ENCODE assay signal across 9 cellular contexts in genomic region chr16:75096730-75097129, GRCh38. TPM values are rescaled to one million over a fixed set of nuclear protein-coding genes. Genes with fewer than 3 reads are reported as not detected.
DNase-seq lines count a peak whose midpoint lies in the region; ATAC-seq and TF ChIP-seq lines count a peak whose summit lies in the region.
"Had no signal": no experiment of that assay in that cellular context is flagged by ENCODE, and none has a peak within 500 bp of the region (broad histone marks: within the 10 kb centered on the region; RNA-seq: fewer than 3 reads in every experiment).

No MANE protein-coding gene starts in this region.

- H3K4me3 ChIP-seq in transverse colon: no peak overlapping the region

- H3K9me3 Mint-ChIP-seq in activated T-cell treated with anti-CD3 and anti-CD28 coated beads, Interleukin-2, amount 50 U/mL, for 24 hours: no peaks in the 10 kb centered on the region
- H3K9me3 Mint-ChIP-seq in activated T-cell treated with anti-CD3 and anti-CD28 coated beads, Interleukin-2, amount 50 U/mL, for 4 hours: no peaks in the 10 kb centered on the region

- no peaks in the 10 kb centered on the region for H3K9me3 ChIP-seq in transverse colon

- no peak for TF ChIP-seq EP300 in transverse colon (IDR thresholded peaks at IDR 0.05; ENCODE audit: low read depth)

- H3K27me3 Mint-ChIP-seq in activated T-cell treated with anti-CD3 and anti-CD28 coated beads, Interleukin-2, amount 50 U/mL, for 24 hours: no peaks in the 10 kb centered on the region
- H3K27me3 Mint-ChIP-seq in activated T-cell treated with anti-CD3 and anti-CD28 coated beads, Interleukin-2, amount 50 U/mL, for 4 hours (ENCODE audit: low read depth): no peaks in the 10 kb centered on the region

- 33 to 45% methylated on average over 2 to 7 of the region's 7 CpGs for WGBS in transverse colon (ENCODE audit: low coverage in 1 of 2), 2 donors

- intact Hi-C loops in transverse colon (cut with DNase I; ENCODE audit: low total_unique reads): no loop called here

- H3K4me1 ChIP-seq in transverse colon: peaks cover 17 to 59% (median 27%) of the 10 kb centered on the region in 4 donors

- in situ Hi-C loops in transverse colon (cut with MboI; ENCODE audit: low pct_ligation_motif_present in 1 of 4, low pct_unique_long_range_greater_than_20kb in 1 of 4, low sequenced_read_pairs in 3 of 4): no loop called here

- H3K27me3 ChIP-seq in transverse colon: no peaks in the 10 kb centered on the region

- no peak for TF ChIP-seq POLR2A in transverse colon (IDR thresholded peaks at IDR 0.05)

- H3K4me1 Mint-ChIP-seq in activated T-cell treated with anti-CD3 and anti-CD28 coated beads, Interleukin-2, amount 50 U/mL, for 24 hours (ENCODE audit: low read depth): peaks cover 72% of the 10 kb centered on the region
- peaks cover 42% of the 10 kb centered on the region for H3K4me1 Mint-ChIP-seq in activated T-cell treated with anti-CD3 and anti-CD28 coated beads, Interleukin-2, amount 50 U/mL, for 4 hours (ENCODE audit: low read depth)

- no peaks in the 10 kb centered on the region for H3K36me3 ChIP-seq in transverse colon

- peak overlapping the region; percentile 88 for H3K27ac Mint-ChIP-seq in activated T-cell treated with anti-CD3 and anti-CD28 coated beads, Interleukin-2, amount 50 U/mL, for 24 hours

- no peak for DNase-seq in activated T-cell treated with anti-CD3 and anti-CD28 coated beads, Interleukin-2, amount 50 U/mL, for 24 hours
- no peak for DNase-seq in activated T-cell treated with anti-CD3 and anti-CD28 coated beads, Interleukin-2, amount 50 U/mL, for 4 hours
- DNase-seq in iPS DF 19.7 (ENCODE audit: low read depth, low spot score): peak; percentile 82
- peak; percentile 44 for DNase-seq in transverse colon
- no peak for DNase-seq in activated gamma-delta T cell treated with Interleukin-2 at 50 U/mL for 16 hours
- DNase-seq in SKM-1 (lab: John Stamatoyannopoulos, UW; ENCODE audit: unreplicated experiment): no peak
- DNase-seq: caudate nucleus had no signal

- TF ChIP-seq CTCF in VCaP (conservative IDR thresholded peaks at IDR 0.05): peak; percentile 73
- peak in 4 of 5 experiments; percentile 20 to 52 (median 28) for TF ChIP-seq CTCF in transverse colon (IDR thresholded peaks at IDR 0.05)

- H3K36me3 Mint-ChIP-seq in activated T-cell treated with anti-CD3 and anti-CD28 coated beads, Interleukin-2, amount 50 U/mL, for 24 hours (ENCODE audit: low read depth): peaks cover 15% of the 10 kb centered on the region
- no peaks in the 10 kb centered on the region for H3K36me3 Mint-ChIP-seq in activated T-cell treated with anti-CD3 and anti-CD28 coated beads, Interleukin-2, amount 50 U/mL, for 4 hours (ENCODE audit: insufficient read depth)

- no peak for ATAC-seq in activated T-cell treated with anti-CD3 and anti-CD28 coated beads, Interleukin-2, amount 50 U/mL, for 4 hours
- ATAC-seq in GM19467 (IDR thresholded peaks at IDR 0.05; ENCODE audit: unreplicated experiment): no peak

- H3K4me3 Mint-ChIP-seq in activated T-cell treated with anti-CD3 and anti-CD28 coated beads, Interleukin-2, amount 50 U/mL, for 24 hours: peak overlapping the region; percentile 15
- no peak overlapping the region for H3K4me3 Mint-ChIP-seq in activated T-cell treated with anti-CD3 and anti-CD28 coated beads, Interleukin-2, amount 50 U/mL, for 4 hours

- H3K27ac ChIP-seq in VCaP (peak overlapping the region; percentile 88), transverse colon (peak overlapping the region in 2 of 4 donors; percentile 30)

RNA-seq across cellular contexts. Expression of gene LDHD, which starts 19.9 kb away (rescaled TPM):
- under 1 TPM in 1 of 3 donors, not detected in 2; 0.11 TPM for total RNA-seq in activated T-cell treated with anti-CD3 and anti-CD28 coated beads, Interleukin-2, amount 50 U/mL, for 4 hours
- 100 to 1,000 TPM in 2 of 4 donors, 10 to 100 TPM in 2; 38.4 to 198 (median 104) TPM for total RNA-seq in transverse colon

RNA-seq across cellular contexts. Expression of gene ZFP1, which starts 51.6 kb away (rescaled TPM):
- total RNA-seq in activated T-cell treated with anti-CD3 and anti-CD28 coated beads, Interleukin-2, amount 50 U/mL, for 4 hours: 10 to 100 TPM; 11.5 to 13.4 (median 13.4) TPM
- total RNA-seq in transverse colon: 10 to 100 TPM in 1 of 4 donors, 1 to 10 TPM in 3; 1.1 to 56.7 (median 6.3) TPM

Comparison
In these comparisons a context has a peak if more than half of its experiments do, and no peak if none do; other contexts are left out.
1. DNase-seq: peak in iPS DF 19.7 (single experiment) and transverse colon (single experiment); none in activated T-cell treated with anti-CD3 and anti-CD28 coated beads, Interleukin-2, amount 50 U/mL, for 24 hours (single experiment), activated T-cell treated with anti-CD3 and anti-CD28 coated beads, Interleukin-2, amount 50 U/mL, for 4 hours (single experiment), activated gamma-delta T cell treated with Interleukin-2 at 50 U/mL for 16 hours (single experiment) and SKM-1 (single experiment).
2. RNA of gene LDHD, which starts 19.9 kb away (total RNA-seq): 38.4 to 198 TPM in transverse colon; 0.11 TPM in activated T-cell treated with anti-CD3 and anti-CD28 coated beads, Interleukin-2, amount 50 U/mL, for 4 hours; every median in the first group is over 10 times any median in the second.